9 cellular contexts compared by ENCODE assay signal in genomic region chr2:202514732-202515131, GRCh38.
"Had no signal": no experiment of that assay in that cellular context is flagged by ENCODE, and none has a peak within 500 bp of the region (broad histone marks: within the 10 kb centered on the region; RNA-seq: fewer than 3 reads in every experiment).

No MANE protein-coding gene starts in this region.

- H3K9ac ChIP-seq: GM23248 had no signal

- H3K9me3 ChIP-seq: HAP-1 had no signal

- H3K27ac ChIP-seq: GM23248, HL-60 had no signal

- H3K27me3 Mint-ChIP-seq: IgD-negative memory B cell had no signal

- H3K27ac Mint-ChIP-seq: HFFc6, IgD-negative memory B cell had no signal

- H3K4me1 ChIP-seq: HAP-1 had no signal

- H3K9me3 Mint-ChIP-seq: HFFc6, IgD-negative memory B cell had no signal

- ATAC-seq: HCT116, HepG2 had no signal

- H3K4me3 ChIP-seq: GM23248, HAP-1 had no signal

- DNase-seq: GM23248, GOT3, H7, HFFc6 had no signal

- H2AFZ ChIP-seq: GM23248 had no signal

- H3K4me3 Mint-ChIP-seq: HFFc6, IgD-negative memory B cell had no signal
